Comparison of ENCODE assay signal across 8 cellular contexts in the genomic region with DNA sequence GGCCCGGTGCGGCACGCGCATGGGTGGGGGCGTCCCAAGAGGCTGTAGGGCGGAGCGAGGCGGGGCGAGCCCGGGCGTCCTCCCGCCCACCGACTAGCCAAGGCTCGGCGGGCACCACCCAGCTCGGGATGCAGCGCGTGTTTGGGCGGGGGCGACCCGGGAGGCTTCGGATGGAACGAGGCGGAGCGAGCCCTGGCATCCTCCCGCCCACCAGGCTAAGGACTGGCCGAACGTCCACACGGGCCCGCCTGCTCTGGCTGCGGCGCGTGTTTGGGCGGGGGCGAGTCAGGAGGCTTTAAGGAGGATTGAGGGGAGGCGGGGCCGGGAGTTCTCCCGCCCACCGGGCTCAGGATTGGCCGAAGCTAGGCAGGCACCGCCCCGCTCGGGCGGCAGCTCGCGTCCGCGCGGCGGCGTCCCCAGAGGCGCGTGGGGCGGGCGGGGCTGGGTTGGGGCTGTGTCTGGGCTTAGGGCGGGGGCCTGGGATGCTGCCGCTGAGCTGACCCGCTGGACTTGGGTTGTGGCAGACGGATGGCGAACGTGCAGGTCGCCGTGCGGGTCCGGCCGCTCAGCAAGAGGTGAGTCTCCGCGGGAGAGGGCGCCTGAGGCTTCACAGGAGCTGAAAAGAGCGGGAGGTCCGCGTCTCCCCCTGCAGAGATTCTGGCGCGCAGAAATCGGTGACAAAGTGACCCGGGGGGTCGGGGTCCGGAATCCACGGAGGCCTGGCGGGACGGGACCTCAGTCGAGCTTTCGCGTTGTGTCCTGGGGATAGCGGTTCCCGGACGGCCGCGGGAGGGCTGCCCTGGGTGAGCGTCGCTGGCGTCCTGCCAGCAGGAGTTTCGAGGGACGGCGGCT. TPM values are rescaled to one million over a fixed set of nuclear protein-coding genes. Genes with fewer than 3 reads are reported as not detected.
DNase-seq lines count a peak whose midpoint lies in the region; ATAC-seq and TF ChIP-seq lines count a peak whose summit lies in the region.

STARD9 (plus strand) TSS at position 419 of the 852 bp plus-strand sequence; CDS start at position 529, 110 bp downstream.

- DNase-seq in GM10248 (ENCODE audit: extremely low spot score) (peak; percentile 97), NCI-H1092 (lab: John Stamatoyannopoulos, UW) (peak; percentile 88), SK-N-SH (peak; percentile 98), glomerular endothelial cell (ENCODE audit: extremely low read depth, low read depth, low spot score) (peak; percentile 63), occipital lobe (lab: John Stamatoyannopoulos, UW) (peak; percentile 99), suprapubic skin (ENCODE audit: low spot score in 2 of 2) (peak; percentile 98 to 99)
- peak; percentile 96 for DNase-seq in activated naive CD4-positive, alpha-beta T cell treated with anti-CD3 and anti-CD28 coated beads, Interleukin-2, amount 50 U/mL, for 16 hours

- H3K36me3 ChIP-seq in SK-N-SH (replicated peaks in 1 of 2; ENCODE audit: control insufficient read depth in 1 of 2, insufficient read depth in 2 of 2, low read length in 1 of 2) (no peaks in the 10 kb centered on the region), suprapubic skin (no peaks in the 10 kb centered on the region)

- no peak for TF ChIP-seq EP300 in SK-N-SH (IDR thresholded peaks at IDR 0.05; ENCODE audit: borderline replicate concordance in 1 of 2, low read depth in 1 of 2, low read length in 1 of 2)
- TF ChIP-seq EP300 in suprapubic skin (IDR thresholded peaks at IDR 0.05), result no peak

- H3K27me3 ChIP-seq in SK-N-SH (ENCODE audit: insufficient read depth) (no peaks in the 10 kb centered on the region), suprapubic skin (no peaks in the 10 kb centered on the region)

- H3K4me3 ChIP-seq in SK-N-SH (ENCODE audit: low read depth in 2 of 2, low read length in 1 of 2) (peak within 1 kb of the TSS; percentile 80 to 83), suprapubic skin (peak within 1 kb of the TSS; percentile 89)

- peak in 1 of 2 donors; percentile 43 for TF ChIP-seq POLR2A in suprapubic skin (IDR thresholded peaks at IDR 0.05)

- H3K4me1 ChIP-seq in SK-N-SH (ENCODE audit: control insufficient read depth in 1 of 2, insufficient read depth in 2 of 2, low read depth in 1 of 2, low read length in 1 of 2) (peaks cover 0 to 12% of the 10 kb centered on the region in 2 experiments; a peak in 1 of 4 replicates), suprapubic skin (peaks cover 29% of the 10 kb centered on the region)

- CTCF ChIA-PET in GM10248 (lab: Yijun Ruan, JAX), result interaction anchor here (0.8 to 1.3 kb wide), 4 partner anchors 11 to 76 kb away, joined by 3 to 5 read pairs (median 3); no protein-coding TSS in a partner anchor
- CTCF ChIA-PET in SK-N-SH (lab: Yijun Ruan, JAX), result no interaction called here

- peak within 1 kb of the TSS; percentile 80 for H3K9ac ChIP-seq in SK-N-SH

- WGBS in SK-N-SH (ENCODE audit: low lambda C conversion rate), result 0% methylated on average over 21 of the region's 95 CpGs
- WGBS in suprapubic skin, result under 1% methylated on average over 42 of the region's 95 CpGs

- peaks cover 21% of the 10 kb centered on the region for H3F3A ChIP-seq in SK-N-SH (replicated peaks; ENCODE audit: insufficient read depth)

- no peak for TF ChIP-seq RAD21 in SK-N-SH (IDR thresholded peaks at IDR 0.05; ENCODE audit: low read length)

- H3K9me2 ChIP-seq in SK-N-SH, result no peaks in the 10 kb centered on the region

- peaks cover 26% of the 10 kb centered on the region for H3K79me2 ChIP-seq in SK-N-SH (ENCODE audit: insufficient read depth)

- TF ChIP-seq CTCF in GM10248 (IDR thresholded peaks at IDR 0.05; ENCODE audit: control extremely low read depth, extremely low read depth, low read depth, missing control alignments) (no peak), SK-N-SH (IDR thresholded peaks at IDR 0.05) (no peak), suprapubic skin (IDR thresholded peaks at IDR 0.05) (no peak)

- ATAC-seq in HG02610 (IDR thresholded peaks at IDR 0.05; ENCODE audit: unreplicated experiment), result peak; percentile 91

- H3K9me3 ChIP-seq in SK-N-SH, result no peaks in the 10 kb centered on the region
- no peaks in the 10 kb centered on the region for H3K9me3 ChIP-seq in suprapubic skin

- H4K20me1 ChIP-seq in SK-N-SH (ENCODE audit: insufficient read depth), result no peaks in the 10 kb centered on the region

- peak within 1 kb of the TSS; percentile 83 for H3K4me2 ChIP-seq in SK-N-SH

- peak within 1 kb of the TSS; percentile 96 for H2AFZ ChIP-seq in SK-N-SH (ENCODE audit: low read depth)

- POLR2A ChIA-PET in GM10248 (lab: Yijun Ruan, JAX), result interaction anchor here (0.5 to 1.4 kb wide), 14 partner anchors 15 to 1187 kb away, joined by 3 to 7 read pairs (median 4); partner anchors contain the start of genes HAUS2, LRRC57 and ZNF106
- POLR2A ChIA-PET in SK-N-SH (lab: Yijun Ruan, JAX), result interaction anchor here (1.0 to 1.7 kb wide), 4 partner anchors 13 to 302 kb away, joined by 3 to 6 read pairs (median 5); partner anchors contain the start of genes SNAP23, TMEM87A and ZNF106

- H3K27ac ChIP-seq in SK-N-SH (ENCODE audit: low read depth in 2 of 2, low read length in 1 of 2), result peak within 1 kb of the TSS; percentile 39 to 81; a peak in 3 of 4 replicates
- peak within 1 kb of the TSS; percentile 84 for H3K27ac ChIP-seq in suprapubic skin

TF ChIP-seq in SK-N-SH, 30 proteins besides CTCF, POLR2A, EP300 and RAD21:
- 0 out of 2 replicates have a peak, but pooled peaks have one; percentile 42 for TF ChIP-seq TAF1 (IDR thresholded peaks at IDR 0.05; ENCODE audit: borderline replicate concordance, low read depth, low read length)
- TF ChIP-seq RCOR1 (IDR thresholded peaks at IDR 0.05; ENCODE audit: low read length), result no peak
- TF ChIP-seq, protein P1, sequence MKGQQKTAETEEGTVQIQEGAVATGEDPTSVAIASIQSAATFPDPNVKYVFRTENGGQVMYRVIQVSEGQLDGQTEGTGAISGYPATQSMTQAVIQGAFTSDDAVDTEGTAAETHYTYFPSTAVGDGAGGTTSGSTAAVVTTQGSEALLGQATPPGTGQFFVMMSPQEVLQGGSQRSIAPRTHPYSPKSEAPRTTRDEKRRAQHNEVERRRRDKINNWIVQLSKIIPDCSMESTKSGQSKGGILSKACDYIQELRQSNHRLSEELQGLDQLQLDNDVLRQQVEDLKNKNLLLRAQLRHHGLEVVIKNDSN (IDR thresholded peaks at IDR 0.05; ENCODE audit: borderline replicate concordance, low read depth), result no peak
- TF ChIP-seq MXI1 (IDR thresholded peaks at IDR 0.05; ENCODE audit: low read depth, low read length), result peak; percentile 83
- peak; percentile 86 for TF ChIP-seq NFIC (IDR thresholded peaks at IDR 0.05; ENCODE audit: borderline replicate concordance)
- TF ChIP-seq JUND (IDR thresholded peaks at IDR 0.05), result no peak
- peak; percentile 58; the same call in 1 of the 2 replicates for TF ChIP-seq POLR2AphosphoS5 (IDR thresholded peaks at IDR 0.05; ENCODE audit: low read depth, low read length)
- TF ChIP-seq, protein P2, sequence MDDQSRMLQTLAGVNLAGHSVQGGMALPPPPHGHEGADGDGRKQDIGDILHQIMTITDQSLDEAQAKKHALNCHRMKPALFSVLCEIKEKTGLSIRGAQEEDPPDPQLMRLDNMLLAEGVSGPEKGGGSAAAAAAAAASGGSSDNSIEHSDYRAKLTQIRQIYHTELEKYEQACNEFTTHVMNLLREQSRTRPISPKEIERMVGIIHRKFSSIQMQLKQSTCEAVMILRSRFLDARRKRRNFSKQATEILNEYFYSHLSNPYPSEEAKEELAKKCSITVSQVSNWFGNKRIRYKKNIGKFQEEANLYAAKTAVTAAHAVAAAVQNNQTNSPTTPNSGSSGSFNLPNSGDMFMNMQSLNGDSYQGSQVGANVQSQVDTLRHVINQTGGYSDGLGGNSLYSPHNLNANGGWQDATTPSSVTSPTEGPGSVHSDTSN (IDR thresholded peaks at IDR 0.05), result 0 out of 2 replicates have a peak, but pooled peaks have one; percentile 15
- TF ChIP-seq, protein P3, sequence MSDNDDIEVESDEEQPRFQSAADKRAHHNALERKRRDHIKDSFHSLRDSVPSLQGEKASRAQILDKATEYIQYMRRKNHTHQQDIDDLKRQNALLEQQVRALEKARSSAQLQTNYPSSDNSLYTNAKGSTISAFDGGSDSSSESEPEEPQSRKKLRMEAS (IDR thresholded peaks at IDR 0.05; ENCODE audit: low read depth), result peak; percentile 96
- no peak for TF ChIP-seq CHD2 (IDR thresholded peaks at IDR 0.05; ENCODE audit: low read length, partially characterized antibody)
- TF ChIP-seq NRF1 (IDR thresholded peaks at IDR 0.05; ENCODE audit: low read depth, low read length), result peak; percentile 69
- peak; percentile 46; the same call in 1 of the 2 replicates for TF ChIP-seq SIN3A (IDR thresholded peaks at IDR 0.05; ENCODE audit: borderline replicate concordance, low read depth, low read length)
- TF ChIP-seq GATA2 (CRISPR knock-in tag; IDR thresholded peaks at IDR 0.05), result no peak

RNA-seq across cellular contexts. Expression of gene STARD9, which starts in this region (rescaled TPM):
- 2.1 and 2.3 TPM in 2 replicates for polyA plus RNA-seq in SK-N-SH (2012; rRNA removed)
- polyA plus RNA-seq in SK-N-SH (2012; cell fraction: cytosol; rRNA removed), result 0.88 and 1.3 TPM in 2 replicates
- polyA plus RNA-seq in SK-N-SH (2012; cell fraction: nucleus; rRNA removed), result 11.9 and 12.4 TPM in 2 replicates
- total RNA-seq in glomerular endothelial cell (8.7 and 18.2 TPM in 2 replicates), occipital lobe (5.1 TPM), suprapubic skin (10 to 100 TPM in 1 of 4 donors, 1 to 10 TPM in 3; 5.0 to 24.6 (median 7.6) TPM)

Comparison
In these comparisons a context has a peak if more than half of its experiments do, and no peak if none do; other contexts are left out.
1. Peak in every context shown above with its lines: DNase-seq, ATAC-seq, H3K4me3 ChIP-seq and H3K27ac ChIP-seq.